Comparison of ENCODE assay signal across 6 cellular contexts in the genomic region with DNA sequence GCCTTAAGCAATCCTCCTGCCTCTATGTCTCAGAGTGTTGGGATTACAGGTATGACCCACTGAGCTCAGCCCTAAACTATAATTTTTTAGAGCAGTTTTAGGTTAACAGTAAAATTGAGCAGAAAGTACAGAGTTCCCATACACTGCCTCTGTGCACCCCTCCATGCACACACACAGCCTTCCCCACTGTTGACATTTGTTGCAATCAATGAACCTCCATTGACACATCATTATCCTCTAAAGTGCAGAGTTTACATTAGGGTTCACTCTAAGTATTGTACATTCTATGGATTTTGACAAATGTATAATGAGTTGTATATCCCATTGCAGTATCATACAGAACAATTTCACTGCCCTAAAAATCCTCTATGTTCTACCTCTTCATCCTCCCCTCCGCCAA.
"Had no signal": no experiment of that assay in that cellular context is flagged by ENCODE, and none has a peak within 500 bp of the region (broad histone marks: within the 10 kb centered on the region; RNA-seq: fewer than 3 reads in every experiment).

No MANE protein-coding gene starts in this region.

- DNase-seq: GM23248, GOT3, HCEC 1CT, KBM-7 had no signal

- H3K4me3 ChIP-seq: GM23248 had no signal

- H3K36me3 Mint-ChIP-seq: IgD-negative memory B cell had no signal

- H2AFZ ChIP-seq: GM23248 had no signal

- H3K4me3 Mint-ChIP-seq: IgD-negative memory B cell had no signal

- H3K27ac ChIP-seq: GM23248, HL-60 had no signal

- H3K4me1 Mint-ChIP-seq: IgD-negative memory B cell had no signal

- H3K9ac ChIP-seq: GM23248 had no signal

- H3K27ac Mint-ChIP-seq: IgD-negative memory B cell had no signal
